35 cellular contexts compared by ENCODE assay signal in genomic region chr11:32819187-32819586, GRCh38. TPM values are rescaled to one million over a fixed set of nuclear protein-coding genes. Genes with fewer than 3 reads are reported as not detected.
"Had no signal": no experiment of that assay in that cellular context is flagged by ENCODE, and none has a peak within 500 bp of the region (broad histone marks: within the 10 kb centered on the region; RNA-seq: fewer than 3 reads in every experiment).

No MANE protein-coding gene starts in this region.

- H3K4me1 ChIP-seq: adrenal gland, ascending aorta, body of pancreas, breast epithelium had no signal

- H3K4me3 ChIP-seq: adrenal gland, ascending aorta, body of pancreas, breast epithelium, cardiac muscle cell had no signal

- DNase-seq: activated effector memory CD4-positive, alpha-beta T cell treated with anti-CD3 and anti-CD28 coated beads, Interleukin-2, amount 50 U/mL, for 16 hours; activated effector memory CD4-positive, alpha-beta T cell treated with Interleukin-2 at 50 U/mL for 16 hours; activated gamma-delta T cell; activated gamma-delta T cell treated with Interleukin-2 at 50 U/mL for 16 hours; activated naive CD4-positive, alpha-beta T cell; activated naive CD4-positive, alpha-beta T cell treated with anti-CD3 and anti-CD28 coated beads for 36 hours; activated naive CD4-positive, alpha-beta T cell treated with anti-CD3 and anti-CD28 coated beads, Interleukin-2, amount 10 ng/mL, durations not matched to agents 7 days and 5 days; activated naive CD4-positive, alpha-beta T cell treated with anti-CD3 and anti-CD28 coated beads, Interleukin-2, amount 50 U/mL, for 16 hours; activated naive CD4-positive, alpha-beta T cell treated with Interleukin-2 at 50 U/mL for 16 hours; activated naive CD8-positive, alpha-beta T cell treated with anti-CD3 and anti-CD28 coated beads for 36 hours; activated naive CD8-positive, alpha-beta T cell treated with anti-CD3 and anti-CD28 coated beads, Interleukin-2, amount 10 ng/mL, durations not matched to agents 7 days and 5 days; activated naive CD8-positive, alpha-beta T cell treated with anti-CD3 and anti-CD28 coated beads, Interleukin-2, amount 50 U/mL, for 24 hours; activated T-cell treated with anti-CD3 and anti-CD28 coated beads, Interleukin-2, amount 50 U/mL, for 4 hours; activated T-cell treated with anti-CD3 and anti-CD28 coated beads, Interleukin-2, amount 50 U/mL, for 48 hours; activated T-cell treated with anti-CD3 and anti-CD28 coated beads, Interleukin-2, amount 50 U/mL, for 72 hours; adrenal gland; amniotic stem cell; amygdala; anterior cingulate cortex; aorta; body of pancreas; brain microvascular endothelial cell; caudate nucleus; central memory CD4-positive, alpha-beta T cell; cerebellar nuclear complex had no signal

- ATAC-seq: activated naive CD4-positive, alpha-beta T cell treated with anti-CD3 and anti-CD28 coated beads, Interleukin-2, amount 50 U/mL, for 72 hours; activated naive CD8-positive, alpha-beta T cell treated with anti-CD3 and anti-CD28 coated beads, Interleukin-2, amount 50 U/mL, for 24 hours; activated T-cell treated with anti-CD3 and anti-CD28 coated beads, Interleukin-2, amount 50 U/mL, for 4 hours; activated T-cell treated with anti-CD3 and anti-CD28 coated beads, Interleukin-2, amount 50 U/mL, for 72 hours; activated T-helper 17 cell treated with anti-CD3 and anti-CD28 coated beads, Interleukin-2, amount 50 U/mL, for 72 hours; body of pancreas had no signal

- H3K9me3 ChIP-seq: adrenal gland, ascending aorta, body of pancreas, breast epithelium had no signal

- H3K27ac ChIP-seq: adrenal gland, ascending aorta, body of pancreas, brain microvascular endothelial cell, breast epithelium, cardiac muscle cell had no signal

- FAIRE-seq: astrocyte, bronchial epithelial cell, colon had no signal

- H3K36me3 ChIP-seq: adrenal gland, ascending aorta, brain microvascular endothelial cell, breast epithelium, cardiac muscle cell had no signal

- H3K27me3 ChIP-seq: adrenal gland, ascending aorta, body of pancreas, brain microvascular endothelial cell, breast epithelium, cardiac muscle cell had no signal

RNA-seq across cellular contexts. Expression of gene PRRG4, which starts 10.5 kb away (rescaled TPM):
- total RNA-seq: cardiac muscle cell, chondrocyte had no signal
- polyA plus RNA-seq: cardiac muscle cell had no signal

RNA-seq across cellular contexts. Expression of gene CCDC73, which starts 24.7 kb away (rescaled TPM):
- total RNA-seq: activated naive CD4-positive, alpha-beta T cell treated with anti-CD3 and anti-CD28 coated beads for 36 hours; activated T-cell treated with anti-CD3 and anti-CD28 coated beads, Interleukin-2, amount 50 U/mL, for 72 hours; aorta; ascending aorta; astrocyte; bronchial epithelial cell; cardiac muscle cell; cardiac septum; chondrocyte had no signal
- polyA plus RNA-seq: aorta had no signal
